9 cellular contexts compared by ENCODE assay signal in genomic region chr15:52383100-52383588, GRCh38.
DNase-seq lines count a peak whose midpoint lies in the region; ATAC-seq and TF ChIP-seq lines count a peak whose summit lies in the region.
"Had no signal": no experiment of that assay in that cellular context is flagged by ENCODE, and none has a peak within 500 bp of the region (broad histone marks: within the 10 kb centered on the region; RNA-seq: fewer than 3 reads in every experiment).

No MANE protein-coding gene starts in this region.

- H2AK5ac ChIP-seq in neuronal stem cell (ENCODE audit: low read depth, low read length), result no peak overlapping the region

- H3K23ac ChIP-seq in neuronal stem cell (ENCODE audit: low read depth, low read length, poor library complexity), result no peak overlapping the region

- no peaks in the 10 kb centered on the region for H3K9me2 ChIP-seq in Karpas-422 (replicated peaks; ENCODE audit: insufficient read depth, low read length)

- H2AFZ ChIP-seq in neuronal stem cell (ENCODE audit: low read length) (no peak overlapping the region), Karpas-422 (ENCODE audit: low read length) (no peak overlapping the region)

- H3K36me3 ChIP-seq in neuronal stem cell (replicated peaks in 1 of 2; ENCODE audit: control insufficient read depth in 2 of 2, insufficient read depth in 2 of 2, low read length in 2 of 2) (peaks cover 2 to 57% of the 10 kb centered on the region in 2 donors), Karpas-422 (ENCODE audit: insufficient read depth, low read length) (peaks cover 6% of the 10 kb centered on the region; the same call in 1 of the 2 replicates)

- H3K4me1 ChIP-seq in neuronal stem cell (ENCODE audit: control insufficient read depth in 2 of 2, insufficient read depth in 1 of 2, low read depth in 1 of 2, low read length in 2 of 2) (no peaks in the 10 kb centered on the region), Karpas-422 (ENCODE audit: low read length) (no peaks in the 10 kb centered on the region)

- H3K79me2 ChIP-seq in Karpas-422 (ENCODE audit: low read length), result no peaks in the 10 kb centered on the region

- no peaks in the 10 kb centered on the region for H3K27me3 ChIP-seq in neuronal stem cell (ENCODE audit: control insufficient read depth in 3 of 3, insufficient read depth in 3 of 3, low read depth in 1 of 3, low read length in 3 of 3)
- H3K27me3 ChIP-seq in Karpas-422 (ENCODE audit: low read length), result no peaks in the 10 kb centered on the region

- TF ChIP-seq CTCF in fibroblast of pulmonary artery (IDR thresholded peaks at IDR 0.05; ENCODE audit: low read length, missing control alignments), result no peak

- H3K9me3 ChIP-seq in neuronal stem cell (replicated peaks in 1 of 2; ENCODE audit: control insufficient read depth in 2 of 2, insufficient read depth in 1 of 2, low read depth in 1 of 2, low read length in 2 of 2) (no peaks in the 10 kb centered on the region), Karpas-422 (ENCODE audit: low read length) (no peaks in the 10 kb centered on the region)

- H3K4me2 ChIP-seq in neuronal stem cell (ENCODE audit: insufficient read depth, low read length, poor library complexity, severe bottlenecking) (no peak overlapping the region), Karpas-422 (ENCODE audit: low read depth, low read length, poor library complexity, severe bottlenecking) (no peak overlapping the region)

- H3K27ac ChIP-seq in neuronal stem cell (replicated peaks; ENCODE audit: low read length) (no peak overlapping the region), Karpas-422 (ENCODE audit: low read length) (no peak overlapping the region)

- H4K20me1 ChIP-seq in Karpas-422 (ENCODE audit: insufficient read depth, low read depth, low read length), result no peaks in the 10 kb centered on the region

- H2BK12ac ChIP-seq in neuronal stem cell (ENCODE audit: low read length), result no peak overlapping the region

- ATAC-seq in GM18511 (IDR thresholded peaks at IDR 0.05; ENCODE audit: unreplicated experiment), result peak; percentile 46
- ATAC-seq in GM21529 (IDR thresholded peaks at IDR 0.05; ENCODE audit: unreplicated experiment), result peak; percentile 40
- ATAC-seq in HG03378 (IDR thresholded peaks at IDR 0.05; ENCODE audit: unreplicated experiment), result peak; percentile 47

- no peak overlapping the region for H3K14ac ChIP-seq in neuronal stem cell (ENCODE audit: low read length)

- DNase-seq in fibroblast of pulmonary artery (ENCODE audit: low read depth), result peak; percentile 45
- DNase-seq in NCI-H2107 treated with DMSO at 0.1 percent for 48 hours (lab: John Stamatoyannopoulos, UW; ENCODE audit: unreplicated experiment), result no peak
- no peak for DNase-seq in neuronal stem cell (ENCODE audit: low spot score)
- DNase-seq in Karpas-422, result no peak
- no peak for DNase-seq in AG08395 (ENCODE audit: low spot score)
- DNase-seq: activated naive CD4-positive, alpha-beta T cell treated with anti-CD3 and anti-CD28 coated beads, Interleukin-2, amount 50 U/mL, for 16 hours had no signal

- H2BK15ac ChIP-seq in neuronal stem cell (ENCODE audit: low read length), result no peak overlapping the region

- no peak overlapping the region for H3K18ac ChIP-seq in neuronal stem cell (ENCODE audit: low read length)

- no peak overlapping the region for H4K8ac ChIP-seq in neuronal stem cell (ENCODE audit: low read depth, low read length)

- H3K9ac ChIP-seq in neuronal stem cell (ENCODE audit: low read depth, low read length, poor library complexity) (no peak overlapping the region), Karpas-422 (ENCODE audit: low read length) (no peak overlapping the region)

- H3K4me3 ChIP-seq in fibroblast of pulmonary artery (replicated peaks; ENCODE audit: low read depth, low read length) (no peak overlapping the region), neuronal stem cell (ENCODE audit: low read length in 2 of 2) (no peak overlapping the region), Karpas-422 (ENCODE audit: low read length) (no peak overlapping the region)

- WGBS in neuronal stem cell (ENCODE audit: extremely low coverage in 2 of 2, insufficient read length in 2 of 2, insufficient replicate concordance in 1 of 2), 2 donors, result no CpG with 5 or more reads among the region's 2 CpGs

- no peak overlapping the region for H4K91ac ChIP-seq in neuronal stem cell (ENCODE audit: low read depth, low read length, poor library complexity)

- no peak overlapping the region for H2BK120ac ChIP-seq in neuronal stem cell (ENCODE audit: low read depth, low read length)

- H2BK5ac ChIP-seq in neuronal stem cell (ENCODE audit: low read length), result no peak overlapping the region

- no peak overlapping the region for H3K4ac ChIP-seq in neuronal stem cell (ENCODE audit: low read length)

- no peaks in the 10 kb centered on the region for H3K79me1 ChIP-seq in neuronal stem cell (ENCODE audit: low read depth, low read length)
